Comparison of ENCODE assay signal across 24 cellular contexts in the genomic region with DNA sequence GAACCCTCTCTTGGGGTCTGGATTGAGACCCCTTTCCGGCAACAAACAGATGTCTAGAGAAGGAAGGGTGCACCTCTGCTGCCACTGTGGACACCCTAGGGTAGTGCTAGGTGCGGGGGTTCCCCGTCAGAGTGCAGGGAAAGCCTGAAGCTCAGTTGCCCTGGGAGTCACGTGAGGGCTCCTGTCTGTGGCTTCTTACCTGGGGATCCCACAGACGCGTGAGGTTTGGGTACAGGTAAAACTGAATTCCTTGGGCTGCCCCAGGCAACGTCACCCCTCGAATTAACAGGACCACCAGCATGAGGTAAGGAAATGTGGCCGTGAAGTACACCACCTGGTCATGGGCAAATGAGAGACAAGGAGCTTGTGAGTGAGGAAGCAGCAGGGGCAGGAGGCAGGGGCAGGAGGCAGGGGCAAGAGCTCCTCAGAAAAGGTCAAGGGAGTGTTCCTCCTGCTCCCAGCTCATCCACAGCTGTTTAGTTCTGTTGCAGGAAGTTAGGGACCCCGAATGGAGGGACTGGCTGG. TPM values are rescaled to one million over a fixed set of nuclear protein-coding genes. Genes with fewer than 3 reads are reported as not detected.
A peak's percentile ranks its signal among the peaks of the same experiment; 100 is the strongest.
DNase-seq lines count a peak whose midpoint lies in the region; ATAC-seq, FAIRE-seq and TF ChIP-seq lines count a peak whose summit lies in the region.
"Had no signal": no experiment of that assay in that cellular context is flagged by ENCODE, and none has a peak within 500 bp of the region (broad histone marks: within the 10 kb centered on the region; RNA-seq: fewer than 3 reads in every experiment).

No MANE protein-coding gene starts in this region.

- CTCF ChIA-PET in activated naive CD4-positive, alpha-beta T cell treated with anti-CD3 and anti-CD28 coated beads, Interleukin-2, amount 10 ng/mL, durations not matched to agents 7 days and 5 days (lab: Charles Lee), result no interaction called here

- FAIRE-seq in kidney (lab: Jason Lieb, UNC), result no peak
- FAIRE-seq: H1 had no signal

- peak overlapping the region; percentile 35 to 67 for H3K27ac ChIP-seq in kidney (ENCODE audit: low read depth in 2 of 2, low read length in 2 of 2)
- H3K27ac ChIP-seq in testis, result no peak overlapping the region

- no peak overlapping the region for H3K4me3 ChIP-seq in kidney (ENCODE audit: low read length in 2 of 2)
- H3K4me3 ChIP-seq in testis, result no peak overlapping the region

- peaks cover 4% of the 10 kb centered on the region for H3K27me3 Mint-ChIP-seq in activated naive CD4-positive, alpha-beta T cell treated with anti-CD3 and anti-CD28 coated beads, Interleukin-2, amount 10 ng/mL, durations not matched to agents 7 days and 5 days
- peaks cover 23% of the 10 kb centered on the region for H3K27me3 Mint-ChIP-seq in osteocyte (ENCODE audit: unreplicated experiment)

- ATAC-seq in activated naive CD4-positive, alpha-beta T cell treated with anti-CD3 and anti-CD28 coated beads, Interleukin-2, amount 50 U/mL, for 72 hours, result no peak
- ATAC-seq in HG03460 (IDR thresholded peaks at IDR 0.05; ENCODE audit: unreplicated experiment), result no peak
- ATAC-seq: PC-3 had no signal

- H3K4me1 ChIP-seq in kidney (ENCODE audit: control insufficient read depth in 1 of 2, insufficient read depth in 1 of 2, low read depth in 1 of 2, low read length in 2 of 2) (peaks cover 12 to 18% of the 10 kb centered on the region in 2 donors), testis (no peaks in the 10 kb centered on the region)
- H3K4me1 ChIP-seq: BE2C had no signal

- H3K9me3 ChIP-seq in kidney (ENCODE audit: control insufficient read depth in 1 of 2, low read length in 2 of 2), result peaks cover 0 to 3% of the 10 kb centered on the region in 2 donors
- H3K9me3 ChIP-seq in testis, result no peaks in the 10 kb centered on the region
- H3K9me3 ChIP-seq: BE2C had no signal

- H3K36me3 ChIP-seq in kidney (ENCODE audit: control insufficient read depth in 1 of 2, insufficient read depth in 2 of 2, low read length in 2 of 2) (peaks cover 0 to 14% of the 10 kb centered on the region in 2 donors), testis (ENCODE audit: low read depth, missing control alignments) (no peaks in the 10 kb centered on the region)
- H3K36me3 ChIP-seq: BE2C had no signal

- no peaks in the 10 kb centered on the region for H3K36me3 Mint-ChIP-seq in activated naive CD4-positive, alpha-beta T cell treated with anti-CD3 and anti-CD28 coated beads, Interleukin-2, amount 10 ng/mL, durations not matched to agents 7 days and 5 days
- peaks cover 9 to 13% of the 10 kb centered on the region in 2 donors for H3K36me3 Mint-ChIP-seq in activated naive CD4-positive, alpha-beta T cell treated with anti-CD3 and anti-CD28 coated beads, Interleukin-2, amount 50 U/mL, for 72 hours
- no peaks in the 10 kb centered on the region for H3K36me3 Mint-ChIP-seq in osteocyte (ENCODE audit: unreplicated experiment)
- H3K36me3 Mint-ChIP-seq: CD4-positive, CD25-positive, alpha-beta regulatory T cell; IgD-negative memory B cell had no signal

- H3K27ac Mint-ChIP-seq in activated naive CD4-positive, alpha-beta T cell treated with anti-CD3 and anti-CD28 coated beads, Interleukin-2, amount 10 ng/mL, durations not matched to agents 7 days and 5 days, result no peak overlapping the region
- H3K27ac Mint-ChIP-seq in activated naive CD4-positive, alpha-beta T cell treated with anti-CD3 and anti-CD28 coated beads, Interleukin-2, amount 50 U/mL, for 72 hours, result no peak overlapping the region
- H3K27ac Mint-ChIP-seq in osteocyte (ENCODE audit: unreplicated experiment), result no peak overlapping the region
- H3K27ac Mint-ChIP-seq: CD4-positive, CD25-positive, alpha-beta regulatory T cell; IgD-negative memory B cell had no signal

- H3K4me1 Mint-ChIP-seq in activated naive CD4-positive, alpha-beta T cell treated with anti-CD3 and anti-CD28 coated beads, Interleukin-2, amount 10 ng/mL, durations not matched to agents 7 days and 5 days, result no peaks in the 10 kb centered on the region
- no peaks in the 10 kb centered on the region for H3K4me1 Mint-ChIP-seq in osteocyte (ENCODE audit: unreplicated experiment)
- H3K4me1 Mint-ChIP-seq: CD4-positive, CD25-positive, alpha-beta regulatory T cell; IgD-negative memory B cell had no signal

- TF ChIP-seq CTCF in kidney (IDR thresholded peaks at IDR 0.05; ENCODE audit: borderline replicate concordance, extremely low read depth, insufficient read depth) (no peak), testis (IDR thresholded peaks at IDR 0.05) (no peak), osteocyte (IDR thresholded peaks at IDR 0.05) (no peak)

- H3K9me3 Mint-ChIP-seq in activated naive CD4-positive, alpha-beta T cell treated with anti-CD3 and anti-CD28 coated beads, Interleukin-2, amount 10 ng/mL, durations not matched to agents 7 days and 5 days, result peaks cover 12% of the 10 kb centered on the region
- peaks cover 9 to 12% of the 10 kb centered on the region in 2 donors for H3K9me3 Mint-ChIP-seq in activated naive CD4-positive, alpha-beta T cell treated with anti-CD3 and anti-CD28 coated beads, Interleukin-2, amount 50 U/mL, for 72 hours
- peaks cover 9% of the 10 kb centered on the region for H3K9me3 Mint-ChIP-seq in osteocyte (ENCODE audit: unreplicated experiment)

- TF ChIP-seq POLR2A in testis (IDR thresholded peaks at IDR 0.05), result no peak

- 90 to 95% methylated on average over 9 to 10 of the region's 10 CpGs for WGBS in testis, 2 donors

- DNase-seq in activated naive CD4-positive, alpha-beta T cell treated with anti-CD3 and anti-CD28 coated beads, Interleukin-2, amount 10 ng/mL, durations not matched to agents 7 days and 5 days, result peak; percentile 5
- no peak for DNase-seq in activated naive CD4-positive, alpha-beta T cell treated with anti-CD3 and anti-CD28 coated beads, Interleukin-2, amount 50 U/mL, for 72 hours (ENCODE audit: low spot score in 2 of 2)
- DNase-seq in kidney (no peak), testis (peak; percentile 10), osteocyte (ENCODE audit: extremely low spot score, unreplicated experiment) (no peak)
- DNase-seq in activated CD4-positive, CD25-positive, alpha-beta regulatory T cell treated with anti-CD3 and anti-CD28 coated beads, Interleukin-2, amount 50 U/mL, for 72 hours, result no peak
- DNase-seq: BE2C; CD4-positive, CD25-positive, alpha-beta regulatory T cell; COR-L47; DMS79; NCI-H1105; NCI-H1694; NCI-H2081; NCI-H2171; NCI-H345; NCI-H524; PC-3; Right ventricle myocardium superior had no signal

- no peak overlapping the region for H3K9ac ChIP-seq in kidney (ENCODE audit: low read length in 2 of 2)

- no peak overlapping the region for H3K4me3 Mint-ChIP-seq in activated naive CD4-positive, alpha-beta T cell treated with anti-CD3 and anti-CD28 coated beads, Interleukin-2, amount 10 ng/mL, durations not matched to agents 7 days and 5 days
- no peak overlapping the region for H3K4me3 Mint-ChIP-seq in osteocyte (ENCODE audit: unreplicated experiment)
- H3K4me3 Mint-ChIP-seq: IgD-negative memory B cell had no signal

- intact Hi-C loops in kidney (cut with DNase I) (no loop called here), testis (cut with DNase I; ENCODE audit: low total_unique reads) (no loop called here)

- H3K27me3 ChIP-seq in testis, result no peaks in the 10 kb centered on the region
- H3K27me3 ChIP-seq: BE2C had no signal

RNA-seq across cellular contexts. Expression of gene SLC6A12, which starts 21.0 kb away (rescaled TPM):
- not detected for total RNA-seq in activated naive CD4-positive, alpha-beta T cell treated with anti-CD3 and anti-CD28 coated beads, Interleukin-2, amount 50 U/mL, for 72 hours
- total RNA-seq in kidney (130 TPM), testis (10 to 100 TPM in 1 of 2 donors, 1 to 10 TPM in 1; 3.8 to 12.5 TPM), osteocyte (not detected in 2 replicates)
- polyA plus RNA-seq in kidney (ENCODE audit: insufficient read depth, low read depth, low replicate concordance) (45.6 TPM), testis (ENCODE audit: insufficient read depth, low read depth, low replicate concordance) (6.4 TPM)
- total RNA-seq: A673; CD4-positive, CD25-positive, alpha-beta regulatory T cell; PC-3; RPMI7951 had no signal
- polyA plus RNA-seq: CD4-positive, CD25-positive, alpha-beta regulatory T cell; IgD-negative memory B cell had no signal

RNA-seq across cellular contexts. Expression of gene SLC6A13, which starts 27.7 kb away (rescaled TPM):
- not detected for total RNA-seq in activated naive CD4-positive, alpha-beta T cell treated with anti-CD3 and anti-CD28 coated beads, Interleukin-2, amount 50 U/mL, for 72 hours
- 22.8 TPM for total RNA-seq in kidney
- 161 TPM for polyA plus RNA-seq in kidney (ENCODE audit: insufficient read depth, low read depth, low replicate concordance)
- total RNA-seq in testis, result 10 to 100 TPM in 1 of 2 donors, 1 to 10 TPM in 1; 3.5 to 12.5 TPM
- polyA plus RNA-seq in testis (ENCODE audit: insufficient read depth, low read depth, low replicate concordance), result 4.7 TPM
- 0.43 TPM in 1 of 2 replicates, not detected in the other for total RNA-seq in osteocyte
- total RNA-seq: A673, H1, PC-3, SK-MEL-5 had no signal
- polyA plus RNA-seq: CD4-positive, CD25-positive, alpha-beta regulatory T cell; IgD-negative memory B cell had no signal

Comparison
In these comparisons a context has a peak if more than half of its experiments do, and no peak if none do; other contexts are left out.
1. DNase-seq: peak in activated naive CD4-positive, alpha-beta T cell treated with anti-CD3 and anti-CD28 coated beads, Interleukin-2, amount 10 ng/mL, durations not matched to agents 7 days and 5 days (single experiment) and testis (single experiment); none in activated naive CD4-positive, alpha-beta T cell treated with anti-CD3 and anti-CD28 coated beads, Interleukin-2, amount 50 U/mL, for 72 hours (0 of 2), kidney (single experiment), activated CD4-positive, CD25-positive, alpha-beta regulatory T cell treated with anti-CD3 and anti-CD28 coated beads, Interleukin-2, amount 50 U/mL, for 72 hours (single experiment) and osteocyte (single experiment).
2. H3K27ac ChIP-seq: peak in kidney (2 of 2); none in testis (0 of 2).